In the genomic region with DNA sequence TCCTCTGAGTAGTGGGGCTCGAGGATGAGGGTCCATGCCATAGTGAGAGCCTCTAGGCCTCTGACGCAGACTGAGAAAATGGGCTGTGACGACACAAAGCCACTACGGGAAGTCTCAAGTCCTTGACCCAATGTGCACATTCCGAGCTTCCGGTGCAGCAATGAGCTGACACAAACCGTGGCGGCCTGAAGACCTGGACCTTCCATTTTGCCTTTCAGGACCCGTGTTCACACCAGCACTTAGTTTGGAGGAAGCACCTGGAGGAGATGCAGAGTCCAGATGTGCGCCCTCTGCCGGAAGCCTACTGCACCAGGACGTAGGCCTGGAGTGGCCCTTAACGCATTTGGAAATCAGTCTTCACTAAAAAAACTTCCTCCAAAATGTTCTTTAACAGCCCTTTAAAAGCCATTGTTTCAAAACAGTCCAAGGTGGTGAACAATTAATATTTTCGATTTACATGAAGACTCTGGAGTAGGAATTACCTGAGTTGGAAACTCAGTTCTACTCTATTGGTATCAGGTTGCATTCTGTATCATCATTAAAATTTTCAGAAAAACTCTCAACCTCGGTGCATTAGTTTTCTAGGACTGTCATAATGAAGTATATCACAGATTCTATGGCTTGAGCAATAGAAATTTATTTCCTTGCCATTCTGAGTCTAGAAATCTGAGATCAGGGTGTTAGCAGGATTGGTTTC, we compare ENCODE assay signal across 8 cellular contexts. TPM values are rescaled to one million over a fixed set of nuclear protein-coding genes. Genes with fewer than 3 reads are reported as not detected.
DNase-seq lines count a peak whose midpoint lies in the region; ATAC-seq and TF ChIP-seq lines count a peak whose summit lies in the region.

No MANE protein-coding gene starts in this region.

- H3K79me2 ChIP-seq in DND-41 (ENCODE audit: insufficient read depth, low read length): no peaks in the 10 kb centered on the region

- H3K9me3 ChIP-seq in DND-41 (ENCODE audit: insufficient read depth, low read length, severe bottlenecking) (peaks cover 5% of the 10 kb centered on the region), thoracic aorta (no peaks in the 10 kb centered on the region)
- H3K9me3 ChIP-seq in effector memory CD4-positive, alpha-beta T cell (ENCODE audit: control insufficient read depth, low read length): no peaks in the 10 kb centered on the region

- peak overlapping the region; percentile 23; the same call in 1 of the 2 replicates for H3K27ac ChIP-seq in DND-41 (ENCODE audit: low read length)
- H3K27ac ChIP-seq in effector memory CD4-positive, alpha-beta T cell (ENCODE audit: insufficient read depth, low read length, poor library complexity, severe bottlenecking): no peak overlapping the region
- no peak overlapping the region for H3K27ac ChIP-seq in thoracic aorta

- no peaks in the 10 kb centered on the region for H3K27me3 Mint-ChIP-seq in IgD-negative memory B cell
- H3K27me3 Mint-ChIP-seq in natural killer cell treated with Interleukin-12 subunit alpha and Interleukin-12 subunit beta and Interleukin-15 and Interleukin-18, amount 100 ng/mL, for 72 hours: no peaks in the 10 kb centered on the region

- no peak overlapping the region for H2AFZ ChIP-seq in DND-41 (ENCODE audit: low read depth, low read length)

- DNase-seq in DND-41: no peak
- DNase-seq in activated CD4-positive, alpha-beta T cell treated with anti-CD3 and anti-CD28 coated beads, Interleukin-2, amount 50 U/mL, for 48 hours: peak; percentile 77 to 80
- peak; percentile 43 to 52 (median 46) for DNase-seq in effector memory CD4-positive, alpha-beta T cell
- peak; percentile 77 for DNase-seq in natural killer cell treated with Interleukin-12 subunit alpha and Interleukin-12 subunit beta and Interleukin-15 and Interleukin-18, amount 100 ng/mL, for 72 hours (ENCODE audit: low spot score)
- DNase-seq in thoracic aorta (ENCODE audit: low spot score): no peak
- no peak for DNase-seq in SW 1271 (lab: John Stamatoyannopoulos, UW)

- no peaks in the 10 kb centered on the region for H3K27me3 ChIP-seq in DND-41 (ENCODE audit: insufficient read depth, low read length, poor library complexity)
- no peaks in the 10 kb centered on the region for H3K27me3 ChIP-seq in effector memory CD4-positive, alpha-beta T cell (replicated peaks; ENCODE audit: control insufficient read depth, insufficient read depth, low read length, poor library complexity, severe bottlenecking)
- no peaks in the 10 kb centered on the region for H3K27me3 ChIP-seq in thoracic aorta (replicated peaks; ENCODE audit: insufficient read depth)

- TF ChIP-seq POLR2A in GM18505 (IDR thresholded peaks at IDR 0.05; ENCODE audit: borderline replicate concordance, extremely low read depth, insufficient read depth, insufficient read length): no peak

- H3K4me1 ChIP-seq in DND-41 (ENCODE audit: insufficient read depth, low read length) (peaks cover 26% of the 10 kb centered on the region), thoracic aorta (ENCODE audit: control insufficient read depth in 1 of 2, low read depth in 2 of 2) (peaks cover 8 to 10% of the 10 kb centered on the region in 2 donors)
- H3K4me1 ChIP-seq in effector memory CD4-positive, alpha-beta T cell (ENCODE audit: control insufficient read depth, insufficient read depth, low read length, poor library complexity, severe bottlenecking): peaks cover 4% of the 10 kb centered on the region

- no peaks in the 10 kb centered on the region for H3K9me3 Mint-ChIP-seq in IgD-negative memory B cell
- H3K9me3 Mint-ChIP-seq in natural killer cell treated with Interleukin-12 subunit alpha and Interleukin-12 subunit beta and Interleukin-15 and Interleukin-18, amount 100 ng/mL, for 72 hours: no peaks in the 10 kb centered on the region

- TF ChIP-seq CTCF in DND-41 (IDR thresholded peaks at IDR 0.05; ENCODE audit: borderline replicate concordance, extremely low read depth, low read length, poor library complexity, severe bottlenecking): no peak
- TF ChIP-seq CTCF in thoracic aorta (IDR thresholded peaks at IDR 0.05): peak; percentile 47

- H3K4me1 Mint-ChIP-seq in IgD-negative memory B cell: peaks cover 42 to 47% (median 45%) of the 10 kb centered on the region in 3 donors
- H3K4me1 Mint-ChIP-seq in natural killer cell treated with Interleukin-12 subunit alpha and Interleukin-12 subunit beta and Interleukin-15 and Interleukin-18, amount 100 ng/mL, for 72 hours (ENCODE audit: low read depth in 2 of 2): peaks cover 37 to 45% of the 10 kb centered on the region in 2 donors

- no peaks in the 10 kb centered on the region for H3K36me3 Mint-ChIP-seq in IgD-negative memory B cell
- H3K36me3 Mint-ChIP-seq in natural killer cell treated with Interleukin-12 subunit alpha and Interleukin-12 subunit beta and Interleukin-15 and Interleukin-18, amount 100 ng/mL, for 72 hours: no peaks in the 10 kb centered on the region

- H3K27ac Mint-ChIP-seq in IgD-negative memory B cell: peak overlapping the region in 2 of 3 donors; percentile 8 to 81
- peak overlapping the region; percentile 64 to 83 for H3K27ac Mint-ChIP-seq in natural killer cell treated with Interleukin-12 subunit alpha and Interleukin-12 subunit beta and Interleukin-15 and Interleukin-18, amount 100 ng/mL, for 72 hours

- H3K36me3 ChIP-seq in DND-41 (ENCODE audit: insufficient read depth, low read length): no peaks in the 10 kb centered on the region
- no peaks in the 10 kb centered on the region for H3K36me3 ChIP-seq in effector memory CD4-positive, alpha-beta T cell (ENCODE audit: control insufficient read depth, insufficient read depth, low read length)
- no peaks in the 10 kb centered on the region for H3K36me3 ChIP-seq in thoracic aorta

- H3K4me2 ChIP-seq in DND-41 (ENCODE audit: insufficient read depth, low read length): no peak overlapping the region

- H3K4me3 ChIP-seq in DND-41 (ENCODE audit: low read depth in 1 of 2, low read length in 2 of 2) (no peak overlapping the region), thoracic aorta (no peak overlapping the region)
- no peak overlapping the region for H3K4me3 ChIP-seq in effector memory CD4-positive, alpha-beta T cell (ENCODE audit: insufficient read depth, low read depth, low read length, poor library complexity, severe bottlenecking)

- H3K4me3 Mint-ChIP-seq in IgD-negative memory B cell: peak overlapping the region in 1 of 4 donors; percentile 79
- peak overlapping the region; percentile 13 for H3K4me3 Mint-ChIP-seq in natural killer cell treated with Interleukin-12 subunit alpha and Interleukin-12 subunit beta and Interleukin-15 and Interleukin-18, amount 100 ng/mL, for 72 hours

- H3K9ac ChIP-seq in DND-41 (ENCODE audit: low read depth, low read length): no peak overlapping the region

- ATAC-seq in DND-41 (ENCODE audit: insufficient read depth, low read depth) (no peak), thoracic aorta (ENCODE audit: insufficient number of reproducible peaks, low FRiP score, low read depth) (no peak), GM18505 (IDR thresholded peaks at IDR 0.05; ENCODE audit: unreplicated experiment) (no peak)
- peak; percentile 46 to 66 for ATAC-seq in natural killer cell treated with Interleukin-12 subunit alpha and Interleukin-12 subunit beta and Interleukin-15 and Interleukin-18, amount 100 ng/mL, for 72 hours

- no peaks in the 10 kb centered on the region for H4K20me1 ChIP-seq in DND-41 (ENCODE audit: insufficient read depth, low read length)

RNA-seq across cellular contexts. Expression of a gene that starts 33.9 kb away (rescaled TPM):
- not detected for polyA plus RNA-seq in IgD-negative memory B cell
- total RNA-seq in natural killer cell treated with Interleukin-12 subunit alpha and Interleukin-12 subunit beta and Interleukin-15 and Interleukin-18, amount 100 ng/mL, for 72 hours: not detected
- total RNA-seq in thoracic aorta: not detected

Comparison
In these comparisons a context has a peak if more than half of its experiments do, and no peak if none do; other contexts are left out.
1. ATAC-seq: peak in natural killer cell treated with Interleukin-12 subunit alpha and Interleukin-12 subunit beta and Interleukin-15 and Interleukin-18, amount 100 ng/mL, for 72 hours (2 of 2); none in DND-41 (single experiment), thoracic aorta (single experiment) and GM18505 (single experiment).
2. DNase-seq: peak in activated CD4-positive, alpha-beta T cell treated with anti-CD3 and anti-CD28 coated beads, Interleukin-2, amount 50 U/mL, for 48 hours (2 of 2), effector memory CD4-positive, alpha-beta T cell (3 of 3) and natural killer cell treated with Interleukin-12 subunit alpha and Interleukin-12 subunit beta and Interleukin-15 and Interleukin-18, amount 100 ng/mL, for 72 hours (single experiment); none in DND-41 (single experiment), thoracic aorta (single experiment) and SW 1271 (0 of 2).